ENCODE assay signal across 12 cellular contexts in the genomic region with DNA sequence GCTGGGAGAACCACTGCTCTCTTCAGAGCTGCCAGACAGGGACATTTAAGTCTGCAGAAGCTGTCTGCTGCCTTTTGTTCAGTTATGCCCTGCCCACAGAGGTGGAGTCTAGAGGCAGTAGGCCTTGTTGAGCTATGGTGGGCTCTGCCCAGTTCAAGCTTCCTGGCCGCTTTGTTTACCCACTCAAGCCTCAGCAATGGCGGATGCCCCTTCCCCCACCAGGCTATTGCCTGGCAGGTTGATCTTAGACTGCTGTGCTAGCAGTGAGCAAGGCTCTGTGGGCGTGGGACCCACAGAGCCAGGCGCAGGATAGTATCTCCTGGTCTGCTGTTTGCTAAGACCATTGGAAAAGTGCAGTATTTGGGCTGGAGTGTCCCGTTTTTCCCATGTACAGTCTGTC. TPM values are rescaled to one million over a fixed set of nuclear protein-coding genes. Genes with fewer than 3 reads are reported as not detected.
"Had no signal": no experiment of that assay in that cellular context is flagged by ENCODE, and none has a peak within 500 bp of the region (broad histone marks: within the 10 kb centered on the region; RNA-seq: fewer than 3 reads in every experiment).

No MANE protein-coding gene starts in this region.

RNA-seq across cellular contexts. Expression of a gene that starts 58.8 kb away (rescaled TPM):
- total RNA-seq: stomach, subcutaneous adipose tissue, temporal lobe, thyroid gland, tibial nerve, transverse colon, upper lobe of left lung, upper lobe of right lung, ureter, uterus, vagina had no signal
- polyA plus RNA-seq: stomach, urinary bladder had no signal
